ENCODE assay signal across 14 cellular contexts in the genomic region with DNA sequence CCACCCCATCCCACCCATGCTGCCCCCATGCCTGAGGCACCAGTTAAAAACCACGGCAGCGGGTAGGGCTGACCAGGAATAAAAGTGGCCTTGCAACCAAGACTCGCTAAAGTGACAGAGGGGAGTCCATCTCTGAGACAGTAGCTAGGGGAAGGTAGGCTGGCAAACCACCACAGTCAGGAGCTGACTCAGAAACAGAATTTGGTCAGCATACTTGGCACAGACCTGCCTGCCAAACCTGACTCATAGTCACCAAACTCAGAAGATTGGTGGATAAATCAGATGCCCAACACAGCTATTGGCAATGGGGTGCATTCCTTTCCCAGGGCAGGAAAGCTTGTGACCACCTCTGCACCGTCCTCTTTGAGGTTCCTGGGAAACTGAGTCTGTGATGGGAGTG.
DNase-seq lines count a peak whose midpoint lies in the region; ATAC-seq and TF ChIP-seq lines count a peak whose summit lies in the region.
"Had no signal": no experiment of that assay in that cellular context is flagged by ENCODE, and none has a peak within 500 bp of the region (broad histone marks: within the 10 kb centered on the region; RNA-seq: fewer than 3 reads in every experiment).

No MANE protein-coding gene starts in this region.

- H3K79me2 ChIP-seq in ACC112 (ENCODE audit: control insufficient read depth, insufficient read depth, low read length, unreplicated experiment), result no peaks in the 10 kb centered on the region

- peak overlapping the region; percentile 96 for H3K27ac ChIP-seq in ACC112 (ENCODE audit: low read depth, low read length)
- H3K27ac ChIP-seq in ascending aorta, result no peak overlapping the region
- H3K27ac ChIP-seq: body of pancreas, heart right ventricle had no signal

- no peaks in the 10 kb centered on the region for H3K9me3 Mint-ChIP-seq in T-helper 2 cell treated with Interferon-gamma antibody and Interleukin-4, amounts not matched to agents 5 μg/mL and 100 μg/mL, for 36 hours
- H3K9me3 Mint-ChIP-seq: effector memory CD8-positive, alpha-beta T cell had no signal

- H3K27ac Mint-ChIP-seq in T-helper 2 cell treated with Interferon-gamma antibody and Interleukin-4, amounts not matched to agents 5 μg/mL and 100 μg/mL, for 36 hours, result no peak overlapping the region

- H3K4me3 ChIP-seq in ACC112 (ENCODE audit: low read depth, low read length) (no peak overlapping the region), ascending aorta (no peak overlapping the region)
- H3K4me3 ChIP-seq: body of pancreas, heart right ventricle, K562 had no signal

- no peak overlapping the region for H2AFZ ChIP-seq in ACC112 (ENCODE audit: low read length, unreplicated experiment)

- no peaks in the 10 kb centered on the region for H3K36me3 Mint-ChIP-seq in T-helper 2 cell treated with Interferon-gamma antibody and Interleukin-4, amounts not matched to agents 5 μg/mL and 100 μg/mL, for 36 hours (ENCODE audit: low read depth)

- peaks cover 51% of the 10 kb centered on the region for H3K4me1 ChIP-seq in ACC112 (ENCODE audit: control insufficient read depth, insufficient read depth, low read length, unreplicated experiment)
- peaks cover 3 to 13% of the 10 kb centered on the region in 2 donors for H3K4me1 ChIP-seq in ascending aorta

- no peaks in the 10 kb centered on the region for H3K27me3 Mint-ChIP-seq in T-helper 2 cell treated with Interferon-gamma antibody and Interleukin-4, amounts not matched to agents 5 μg/mL and 100 μg/mL, for 36 hours (ENCODE audit: low read depth)
- H3K27me3 Mint-ChIP-seq: effector memory CD8-positive, alpha-beta T cell had no signal

- peaks cover 5% of the 10 kb centered on the region for H3K4me1 Mint-ChIP-seq in T-helper 2 cell treated with Interferon-gamma antibody and Interleukin-4, amounts not matched to agents 5 μg/mL and 100 μg/mL, for 36 hours (ENCODE audit: low read depth)

- H3K9me3 ChIP-seq in ascending aorta, result no peaks in the 10 kb centered on the region
- H3K9me3 ChIP-seq: body of pancreas, heart right ventricle had no signal

- no peaks in the 10 kb centered on the region for H3K27me3 ChIP-seq in ACC112 (ENCODE audit: insufficient read depth, low read length)
- H3K27me3 ChIP-seq in ascending aorta, result no peaks in the 10 kb centered on the region
- H3K27me3 ChIP-seq: body of pancreas had no signal

- H3K36me3 ChIP-seq in ACC112 (ENCODE audit: insufficient read depth, low read length) (no peaks in the 10 kb centered on the region), ascending aorta (no peaks in the 10 kb centered on the region)
- H3K36me3 ChIP-seq: heart right ventricle had no signal

- TF ChIP-seq CTCF in ascending aorta (IDR thresholded peaks at IDR 0.05), result no peak

- intact Hi-C loops in ascending aorta (cut with DNase I), result loop anchor here (10.0 kb wide), 1 partner anchor 59 kb away; no protein-coding TSS in a partner anchor

- DNase-seq in EL (peak; percentile 62), glomerular visceral epithelial cell (ENCODE audit: extremely low spot score) (peak; percentile 63), NCI-H2081 treated with DMSO at 0.1 percent for 48 hours (lab: John Stamatoyannopoulos, UW) (no peak), ascending aorta (ENCODE audit: low spot score in 2 of 2) (no peak)
- DNase-seq in T-helper 2 cell treated with Interferon-gamma antibody and Interleukin-4, amounts not matched to agents 5 μg/mL and 100 μg/mL, for 36 hours (ENCODE audit: low spot score), result peak; percentile 10
- DNase-seq: activated CD4-positive, alpha-beta T cell treated with anti-CD3 and anti-CD28 coated beads, Interleukin-2, amount 50 U/mL, for 4 hours; body of pancreas; effector memory CD8-positive, alpha-beta T cell; heart right ventricle; NCI-H1930; nucleus accumbens had no signal

- no peak for ATAC-seq in GM18861 (IDR thresholded peaks at IDR 0.05; ENCODE audit: unreplicated experiment)
- ATAC-seq: body of pancreas; effector memory CD8-positive, alpha-beta T cell; heart right ventricle; K562 had no signal

- no peak overlapping the region for H3K4me3 Mint-ChIP-seq in T-helper 2 cell treated with Interferon-gamma antibody and Interleukin-4, amounts not matched to agents 5 μg/mL and 100 μg/mL, for 36 hours
- H3K4me3 Mint-ChIP-seq: effector memory CD8-positive, alpha-beta T cell had no signal

Comparison
In these comparisons a context has a peak if more than half of its experiments do, and no peak if none do; other contexts are left out.
1. DNase-seq: peak in EL (single experiment), T-helper 2 cell treated with Interferon-gamma antibody and Interleukin-4, amounts not matched to agents 5 μg/mL and 100 μg/mL, for 36 hours (single experiment) and glomerular visceral epithelial cell (single experiment); none in NCI-H2081 treated with DMSO at 0.1 percent for 48 hours (single experiment) and ascending aorta (0 of 2).